ENCODE assay signal across 8 cellular contexts in the genomic region with DNA sequence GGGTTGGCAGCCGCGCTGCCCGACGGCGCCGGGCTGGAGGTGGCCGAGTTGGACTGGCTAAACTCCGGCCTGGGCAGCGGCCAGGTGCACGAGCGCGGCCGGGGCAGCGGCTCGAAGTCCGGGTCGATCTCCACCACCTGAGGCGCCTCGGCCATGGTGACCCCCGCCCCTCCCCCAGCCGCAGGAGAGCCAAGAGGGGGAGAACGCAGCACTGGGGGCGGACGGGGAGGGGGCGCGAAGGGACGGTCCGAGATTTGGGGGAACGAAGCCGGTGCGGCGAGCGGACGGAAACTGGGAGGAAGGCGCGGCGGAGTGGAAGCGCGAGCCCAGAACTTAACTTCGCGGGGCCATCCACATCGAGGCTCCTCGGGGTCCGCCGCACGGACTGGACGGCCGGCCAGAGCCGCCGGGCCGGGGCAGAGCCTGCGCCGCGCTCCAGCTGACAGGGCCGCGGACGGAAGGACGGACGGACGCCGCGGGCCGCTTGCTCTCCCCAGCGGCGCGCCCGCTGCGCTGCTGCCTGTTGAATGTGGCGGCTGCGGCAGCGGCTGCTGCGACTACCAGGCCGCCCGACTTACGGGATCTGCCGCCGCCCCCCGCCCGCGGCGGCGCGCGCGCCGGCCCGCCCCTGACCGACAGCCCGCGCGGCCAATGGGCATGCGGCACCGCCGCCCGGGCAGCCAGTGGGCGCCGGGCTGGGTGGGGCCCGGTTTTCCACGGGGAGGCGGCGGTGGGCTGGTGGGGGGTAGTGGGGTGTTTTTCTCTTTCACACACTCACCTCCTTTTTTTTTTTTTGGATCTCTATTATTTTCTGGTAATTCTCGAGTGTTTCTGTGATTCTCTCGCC.
A peak's percentile ranks its signal among the peaks of the same experiment; 100 is the strongest.
DNase-seq lines count a peak whose midpoint lies in the region; ATAC-seq and TF ChIP-seq lines count a peak whose summit lies in the region.

Gene FOXO1, minus strand, starts transcription at position 584 of the 847 bp plus-strand sequence. Its CDS starts 429 bp downstream, at position 155.

- peak within 1 kb of the TSS; percentile 91 for H3K4me2 ChIP-seq in BLaER1

- peak within 1 kb of the TSS; percentile 97 for H3K4me3 Mint-ChIP-seq in memory B cell

- peaks cover 21% of the 10 kb centered on the region for H3K4me1 Mint-ChIP-seq in memory B cell

- H4K20me1 ChIP-seq in BLaER1 = peaks cover 47% of the 10 kb centered on the region

- H3K36me3 ChIP-seq in BLaER1 = no peaks in the 10 kb centered on the region
- no peaks in the 10 kb centered on the region for H3K36me3 ChIP-seq in effector memory CD4-positive, alpha-beta T cell (ENCODE audit: control insufficient read depth, insufficient read depth, low read length)

- peak within 1 kb of the TSS; percentile 95 for H3K27ac Mint-ChIP-seq in memory B cell

- no peaks in the 10 kb centered on the region for H3K9me3 ChIP-seq in BLaER1
- H3K9me3 ChIP-seq in effector memory CD4-positive, alpha-beta T cell (ENCODE audit: control insufficient read depth, low read length) = no peaks in the 10 kb centered on the region

- H3K9me3 Mint-ChIP-seq in memory B cell = no peaks in the 10 kb centered on the region

- no peaks in the 10 kb centered on the region for H3K27me3 ChIP-seq in BLaER1
- no peaks in the 10 kb centered on the region for H3K27me3 ChIP-seq in effector memory CD4-positive, alpha-beta T cell (replicated peaks; ENCODE audit: control insufficient read depth, insufficient read depth, low read length, poor library complexity, severe bottlenecking)

- H3K9ac ChIP-seq in BLaER1 = peak within 1 kb of the TSS; percentile 94

- peak within 1 kb of the TSS; percentile 98 for H3K4me3 ChIP-seq in BLaER1
- H3K4me3 ChIP-seq in effector memory CD4-positive, alpha-beta T cell (ENCODE audit: insufficient read depth, low read depth, low read length, poor library complexity, severe bottlenecking) = peak within 1 kb of the TSS; percentile 99

- peak; percentile 96 for TF ChIP-seq POLR2A in GM19099 (IDR thresholded peaks at IDR 0.05; ENCODE audit: extremely low read depth, insufficient read length, low read depth)

- H3K36me3 Mint-ChIP-seq in memory B cell = peaks cover 2% of the 10 kb centered on the region

- H3K4me1 ChIP-seq in BLaER1 = peaks cover 48% of the 10 kb centered on the region
- H3K4me1 ChIP-seq in effector memory CD4-positive, alpha-beta T cell (ENCODE audit: control insufficient read depth, insufficient read depth, low read length, poor library complexity, severe bottlenecking) = peaks cover 30% of the 10 kb centered on the region

- H3K27ac ChIP-seq in BLaER1 = peak within 1 kb of the TSS; percentile 93
- H3K27ac ChIP-seq in effector memory CD4-positive, alpha-beta T cell (ENCODE audit: insufficient read depth, low read length, poor library complexity, severe bottlenecking) = peak within 1 kb of the TSS; percentile 87

- DNase-seq in NCI-H82 (lab: John Stamatoyannopoulos, UW) = peak; percentile 91
- DNase-seq in activated CD8-positive, alpha-beta memory T cell treated with anti-CD3 and anti-CD28 coated beads for 24 hours = peak; percentile 93
- peak; percentile 79 to 83 (median 80) for DNase-seq in effector memory CD4-positive, alpha-beta T cell
- peak; percentile 89 to 91 for DNase-seq in memory B cell (ENCODE audit: low spot score in 2 of 2)
- DNase-seq in stimulated activated CD8-positive, alpha-beta memory T cell treated with anti-CD3 and anti-CD28 coated beads, Interleukin-12 subunit alpha, Interleukin-12 subunit beta, amount 100 ng/mL, for 1 hour (ENCODE audit: low read depth) = peak; percentile 75

- ATAC-seq in HG03354 (IDR thresholded peaks at IDR 0.05; ENCODE audit: poor library complexity, severe bottlenecking, unreplicated experiment) (peak; percentile 61), memory B cell (ENCODE audit: low read depth) (peak; percentile 72)

- no peaks in the 10 kb centered on the region for H3K27me3 Mint-ChIP-seq in memory B cell

Comparison
In these comparisons a context has a peak if more than half of its experiments do, and no peak if none do; other contexts are left out.
1. Peak in every context shown above with its lines: DNase-seq, ATAC-seq, H3K4me3 ChIP-seq and H3K27ac ChIP-seq.